In genomic region chr6:80544500-80545055, GRCh38 we compare ENCODE assay signal across 26 cellular contexts.
DNase-seq lines count a peak whose midpoint lies in the region; ATAC-seq and TF ChIP-seq lines count a peak whose summit lies in the region.
"Had no signal": no experiment of that assay in that cellular context is flagged by ENCODE, and none has a peak within 500 bp of the region (broad histone marks: within the 10 kb centered on the region; RNA-seq: fewer than 3 reads in every experiment).

No MANE protein-coding gene starts in this region.

- no peak for TF ChIP-seq RAD21 in SK-N-SH (IDR thresholded peaks at IDR 0.05; ENCODE audit: low read length)

- H3K27me3 Mint-ChIP-seq in GM23338 (ENCODE audit: insufficient read depth, low read depth, poor library complexity) = no peaks in the 10 kb centered on the region
- peaks cover 2% of the 10 kb centered on the region; the same call in 1 of the 2 replicates for H3K27me3 Mint-ChIP-seq in H9 (ENCODE audit: low read depth)

- H3K4me2 ChIP-seq in GM23338 (no peak overlapping the region), SK-N-SH (no peak overlapping the region), osteoblast (ENCODE audit: insufficient read depth, low read length) (peak overlapping the region; percentile 35), H9 (ENCODE audit: insufficient read depth, insufficient read length, low read length) (no peak overlapping the region)

- H2BK5ac ChIP-seq in H9 (ENCODE audit: insufficient read length, low read length) = no peak overlapping the region

- CTCF ChIA-PET in SK-N-SH (lab: Yijun Ruan, JAX) = interaction anchor here (1.1 kb wide), 1 partner anchor 22 kb away, joined by 3 read pairs; no protein-coding TSS in a partner anchor

- no peak overlapping the region for H2BK20ac ChIP-seq in H9 (ENCODE audit: low read depth, low read length, poor library complexity, severe bottlenecking)

- DNase-seq in GM23338 (ENCODE audit: low spot score) (no peak), SK-N-SH (no peak), foreskin melanocyte (peak; percentile 71), osteoblast (ENCODE audit: insufficient read length, low spot score, missing footprints) (no peak), NCI-H2196 (lab: John Stamatoyannopoulos, UW; ENCODE audit: unreplicated experiment) (no peak), H9 (no peak), AML-193 (lab: John Stamatoyannopoulos, UW) (no peak)
- DNase-seq: BE2C; COR-L47; DND-41; effector memory CD4-positive, alpha-beta T cell; glutamatergic neuron; NCI-H1436; NCI-H2107; NCI-H510A treated with DMSO at 0.1 percent for 48 hours; nephron progenitor cell; Peyer's patch; stimulated activated CD4-positive, alpha-beta T cell treated with anti-CD3 and anti-CD28 coated beads, Interleukin-12 subunit alpha, Interleukin-12 subunit beta, amount 100 ng/mL, for 4 hours; stimulated activated naive CD8-positive, alpha-beta T cell treated with anti-CD3 and anti-CD28 coated beads, Interleukin-15, amount 100 ng/mL, for 72 hours; transverse colon had no signal

- H4K8ac ChIP-seq in H9 (replicated peaks; ENCODE audit: insufficient read length, low read depth, low read length) = no peak overlapping the region

- H3K79me2 ChIP-seq in GM23338 (replicated peaks; ENCODE audit: insufficient read depth) (no peaks in the 10 kb centered on the region), SK-N-SH (ENCODE audit: insufficient read depth) (no peaks in the 10 kb centered on the region), osteoblast (ENCODE audit: insufficient read depth, low read length) (no peaks in the 10 kb centered on the region), H9 (ENCODE audit: insufficient read depth, low read length) (no peaks in the 10 kb centered on the region)

- no peak overlapping the region for H3K27ac ChIP-seq in GM23338 (ENCODE audit: low read depth)
- H3K27ac ChIP-seq in SK-N-SH (ENCODE audit: low read depth in 2 of 2, low read length in 1 of 2) = no peak overlapping the region
- H3K27ac ChIP-seq in osteoblast (ENCODE audit: low read depth, low read length) = peak overlapping the region; percentile 69
- no peak overlapping the region for H3K27ac ChIP-seq in H9 (ENCODE audit: insufficient read length, low read depth, low read length)
- H3K27ac ChIP-seq: HL-60, Peyer's patch, SK-N-MC, transverse colon, VCaP had no signal

- H3K9me3 ChIP-seq in SK-N-SH = no peaks in the 10 kb centered on the region
- H3K9me3 ChIP-seq in osteoblast (ENCODE audit: low read depth, low read length) = no peaks in the 10 kb centered on the region
- H3K9me3 ChIP-seq in H9 (ENCODE audit: control insufficient read depth, low read depth, low read length) = no peaks in the 10 kb centered on the region
- H3K9me3 ChIP-seq: BE2C, MG63, Peyer's patch, transverse colon had no signal

- no peaks in the 10 kb centered on the region for H3K79me1 ChIP-seq in H9 (ENCODE audit: insufficient read depth, low read depth, low read length, poor library complexity, severe bottlenecking)

- H3F3A ChIP-seq in GM23338 (replicated peaks; ENCODE audit: low read depth) (no peaks in the 10 kb centered on the region), SK-N-SH (replicated peaks; ENCODE audit: insufficient read depth) (peaks cover 33% of the 10 kb centered on the region)

- H2BK120ac ChIP-seq in H9 (ENCODE audit: low read depth, low read length, poor library complexity, severe bottlenecking) = no peak overlapping the region

- H2BK15ac ChIP-seq in H9 (ENCODE audit: low read depth, low read length) = no peak overlapping the region

- no peak overlapping the region for H3K4me3 ChIP-seq in GM23338
- no peak overlapping the region for H3K4me3 ChIP-seq in SK-N-SH (ENCODE audit: low read depth in 2 of 2, low read length in 1 of 2)
- H3K4me3 ChIP-seq in osteoblast (ENCODE audit: insufficient read depth, low read length) = no peak overlapping the region
- H3K4me3 ChIP-seq: MG63, Peyer's patch, SK-N-MC, transverse colon had no signal

- H3T11ph ChIP-seq in H9 (ENCODE audit: low read length) = no peak overlapping the region

- no peak overlapping the region for H3K56ac ChIP-seq in H9 (ENCODE audit: insufficient read length, low read depth, low read length)

- no peaks in the 10 kb centered on the region for H3K4me1 ChIP-seq in GM23338 (ENCODE audit: insufficient read depth)
- peaks cover 0 to 21% of the 10 kb centered on the region in 2 experiments; a peak in 1 of 4 replicates for H3K4me1 ChIP-seq in SK-N-SH (ENCODE audit: control insufficient read depth in 1 of 2, insufficient read depth in 2 of 2, low read depth in 1 of 2, low read length in 1 of 2)
- H3K4me1 ChIP-seq in osteoblast (ENCODE audit: insufficient read depth, low read length) = peaks cover 76% of the 10 kb centered on the region
- 0 out of 2 replicates have a peak, but pooled peaks cover 2% of the 10 kb centered on the region for H3K4me1 ChIP-seq in H9 (ENCODE audit: insufficient read depth, low read length)
- H3K4me1 ChIP-seq: BE2C, Peyer's patch, transverse colon had no signal

- no peaks in the 10 kb centered on the region for H3K23me2 ChIP-seq in H9 (ENCODE audit: insufficient read length, low read depth, low read length, poor library complexity, severe bottlenecking)

- H3K27ac Mint-ChIP-seq in GM23338 (no peak overlapping the region), H9 (peak overlapping the region in 1 of 3 experiments; percentile 45; a peak in 1 of 7 replicates)
- H3K27ac Mint-ChIP-seq: activated naive CD8-positive, alpha-beta T cell; stimulated activated naive CD8-positive, alpha-beta T cell treated with anti-CD3 and anti-CD28 coated beads, Interleukin-15, amount 100 ng/mL, for 72 hours had no signal

- TF ChIP-seq EP300 in SK-N-SH (IDR thresholded peaks at IDR 0.05; ENCODE audit: borderline replicate concordance in 1 of 2, low read depth in 1 of 2, low read length in 1 of 2) = no peak

- H3K9me3 Mint-ChIP-seq in GM23338 = peaks cover 3% of the 10 kb centered on the region; the same call in 1 of the 3 replicates
- peaks cover under 1% of the 10 kb centered on the region in 2 experiments; a peak in 1 of 5 replicates for H3K9me3 Mint-ChIP-seq in H9

- no peak overlapping the region for H3K23ac ChIP-seq in H9 (ENCODE audit: insufficient read length, low read depth, low read length)

- H4K5ac ChIP-seq in H9 (ENCODE audit: insufficient read length, low read depth, low read length) = no peak overlapping the region

- POLR2A ChIA-PET in SK-N-SH (lab: Yijun Ruan, JAX) = no interaction called here

- H2BK12ac ChIP-seq in H9 (ENCODE audit: insufficient read length, low read depth, low read length) = no peak overlapping the region

- H3K9me2 ChIP-seq in GM23338 (ENCODE audit: insufficient read depth) (peaks cover 10% of the 10 kb centered on the region; the same call in 1 of the 2 replicates), SK-N-SH (no peaks in the 10 kb centered on the region)

- H3K14ac ChIP-seq in H9 (ENCODE audit: insufficient read depth, low read length) = no peak overlapping the region

- H3K18ac ChIP-seq in H9 (ENCODE audit: insufficient read length, low read depth, low read length) = no peak overlapping the region

- no peak overlapping the region for H2AK5ac ChIP-seq in H9 (ENCODE audit: insufficient read length, low read length)

- H3K4me1 Mint-ChIP-seq in GM23338 (no peaks in the 10 kb centered on the region), H9 (no peaks in the 10 kb centered on the region)
- H3K4me1 Mint-ChIP-seq: nephron progenitor cell; stimulated activated naive CD8-positive, alpha-beta T cell treated with anti-CD3 and anti-CD28 coated beads, Interleukin-15, amount 100 ng/mL, for 72 hours had no signal

- H3K4ac ChIP-seq in H9 (ENCODE audit: low read depth, low read length) = no peak overlapping the region

- ATAC-seq in GM23338 (no peak), esophagus mucosa (no peak)
- ATAC-seq: stimulated activated naive CD8-positive, alpha-beta T cell treated with anti-CD3 and anti-CD28 coated beads, Interleukin-15, amount 100 ng/mL, for 72 hours had no signal

- H3K27me3 ChIP-seq in GM23338 (ENCODE audit: insufficient read depth) = no peaks in the 10 kb centered on the region
- H3K27me3 ChIP-seq in SK-N-SH (ENCODE audit: insufficient read depth) = no peaks in the 10 kb centered on the region
- no peaks in the 10 kb centered on the region for H3K27me3 ChIP-seq in osteoblast (ENCODE audit: insufficient read depth, low read length)
- no peaks in the 10 kb centered on the region for H3K27me3 ChIP-seq in H9 (ENCODE audit: insufficient read depth, low read length)
- H3K27me3 ChIP-seq: BE2C, MG63, Peyer's patch, transverse colon had no signal

- H3K36me3 Mint-ChIP-seq in GM23338 (ENCODE audit: low read depth) = no peaks in the 10 kb centered on the region
- peaks cover 0 to under 1% (median 0%) of the 10 kb centered on the region in 3 experiments; a peak in 2 of 7 replicates for H3K36me3 Mint-ChIP-seq in H9 (ENCODE audit: insufficient read depth in 1 of 3, low read depth in 3 of 3)
- H3K36me3 Mint-ChIP-seq: activated naive CD8-positive, alpha-beta T cell had no signal

- H3K9ac ChIP-seq in SK-N-SH (no peak overlapping the region), H9 (ENCODE audit: extremely low read depth, insufficient read length, low read length) (no peak overlapping the region)

- H4K20me1 ChIP-seq in GM23338 (replicated peaks; ENCODE audit: insufficient read depth) (no peaks in the 10 kb centered on the region), SK-N-SH (ENCODE audit: insufficient read depth) (no peaks in the 10 kb centered on the region), osteoblast (ENCODE audit: insufficient read depth, low read length) (no peaks in the 10 kb centered on the region), H9 (ENCODE audit: control insufficient read depth, insufficient read depth, insufficient read length) (no peaks in the 10 kb centered on the region)

- H3K36me3 ChIP-seq in GM23338 (ENCODE audit: insufficient read depth) (no peaks in the 10 kb centered on the region), SK-N-SH (replicated peaks in 1 of 2; ENCODE audit: control insufficient read depth in 1 of 2, insufficient read depth in 2 of 2, low read length in 1 of 2) (no peaks in the 10 kb centered on the region), osteoblast (ENCODE audit: insufficient read depth, low read length) (no peaks in the 10 kb centered on the region)
- H3K36me3 ChIP-seq: BE2C, MG63, Peyer's patch, transverse colon had no signal

- no peak overlapping the region for H3K4me3 Mint-ChIP-seq in GM23338
- no peak overlapping the region for H3K4me3 Mint-ChIP-seq in H9
- H3K4me3 Mint-ChIP-seq: activated naive CD8-positive, alpha-beta T cell; nephron progenitor cell; stimulated activated naive CD8-positive, alpha-beta T cell treated with anti-CD3 and anti-CD28 coated beads, Interleukin-15, amount 100 ng/mL, for 72 hours had no signal

- H4K91ac ChIP-seq in H9 (ENCODE audit: insufficient read length, low read depth, low read length) = no peak overlapping the region

- TF ChIP-seq CTCF in GM23338 (conservative IDR thresholded peaks at IDR 0.05; ENCODE audit: low read depth in 2 of 2) (no peak), SK-N-SH (IDR thresholded peaks at IDR 0.05) (no peak), osteoblast (IDR thresholded peaks at IDR 0.05; ENCODE audit: extremely low read depth, low read depth, low read length) (no peak), H9 (conservative IDR thresholded peaks at IDR 0.05) (no peak)

- H2AFZ ChIP-seq in GM23338 = peak overlapping the region; percentile 83; the same call in 1 of the 2 replicates
- H2AFZ ChIP-seq in SK-N-SH (ENCODE audit: low read depth) = 0 out of 2 replicates have a peak overlapping the region, but pooled peaks have one; percentile 37
- H2AFZ ChIP-seq in osteoblast (ENCODE audit: low read length) = peak overlapping the region; percentile 61
- no peak overlapping the region for H2AFZ ChIP-seq in H9 (ENCODE audit: low read length)
